ENCODE assay signal across 19 cellular contexts in the genomic region with DNA sequence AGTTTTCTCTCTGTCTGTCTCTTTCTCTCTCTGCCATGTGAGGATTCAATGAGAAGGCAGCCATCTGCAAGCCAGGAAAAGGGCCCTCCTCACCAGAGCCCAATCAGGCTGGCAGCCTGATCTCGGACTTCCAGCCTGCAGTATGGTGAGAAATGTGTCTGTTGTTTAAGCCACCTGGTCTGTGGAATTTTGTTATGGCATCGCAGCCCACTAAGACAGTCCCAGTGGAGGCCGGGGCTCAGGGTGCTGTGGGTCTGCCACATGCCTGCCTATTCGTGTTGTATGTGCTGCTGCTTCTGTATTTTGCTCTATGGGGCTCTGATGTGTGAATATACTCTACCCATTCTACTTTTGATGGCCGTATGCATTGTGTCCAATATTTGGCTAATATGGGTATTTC.
"Had no signal": no experiment of that assay in that cellular context is flagged by ENCODE, and none has a peak within 500 bp of the region (broad histone marks: within the 10 kb centered on the region; RNA-seq: fewer than 3 reads in every experiment).

No MANE protein-coding gene starts in this region.

- H3K4me1 ChIP-seq: foreskin keratinocyte, tibial nerve had no signal

- ATAC-seq: foreskin keratinocyte, T-cell had no signal

- H3K4me1 Mint-ChIP-seq: activated CD4-positive, alpha-beta T cell treated with anti-CD3 and anti-CD28 coated beads, Interleukin-2, amount 10 ng/mL, durations not matched to agents 7 days and 5 days; neural crest cell; stimulated activated naive B cell treated with anti-CD40 and anti-IgM and Interleukin-4, amounts not matched to agents 10 μg/mL and 1 μg/mL and 100 μg/mL, for 72 hours; T-cell had no signal

- H3K9me2 ChIP-seq: SK-N-SH had no signal

- H3K9me3 Mint-ChIP-seq: activated T-cell treated with anti-CD3 and anti-CD28 coated beads, Interleukin-2, amount 50 U/mL, for 24 hours had no signal

- H3K27me3 ChIP-seq: foreskin keratinocyte, tibial nerve had no signal

- H3K36me3 ChIP-seq: tibial nerve had no signal

- H3K4me3 ChIP-seq: skin epidermis, tibial nerve had no signal

- H3K27ac Mint-ChIP-seq: activated CD4-positive, alpha-beta T cell treated with anti-CD3 and anti-CD28 coated beads, Interleukin-2, amount 10 ng/mL, durations not matched to agents 7 days and 5 days; activated naive CD8-positive, alpha-beta T cell; activated T-cell treated with anti-CD3 and anti-CD28 coated beads, Interleukin-2, amount 50 U/mL, for 24 hours; stimulated activated naive B cell treated with anti-CD40 and anti-IgM and Interleukin-4, amounts not matched to agents 10 μg/mL and 1 μg/mL and 100 μg/mL, for 72 hours; T-cell had no signal

- H3K36me3 Mint-ChIP-seq: activated naive CD8-positive, alpha-beta T cell; T-cell had no signal

- DNase-seq: activated CD4-positive, alpha-beta T cell treated with anti-CD3 and anti-CD28 coated beads, Interleukin-2, amount 10 ng/mL, durations not matched to agents 7 days and 5 days; activated gamma-delta T cell; activated T-cell treated with anti-CD3 and anti-CD28 coated beads, Interleukin-2, amount 50 U/mL, for 24 hours; amygdala; effector memory CD4-positive, alpha-beta T cell; foreskin keratinocyte; glutamatergic neuron; hypothalamus; SK-N-SH; stimulated activated CD4-positive, alpha-beta T cell treated with anti-CD3 and anti-CD28 coated beads, Interleukin-15, amount 100 ng/mL, for 24 hours; stimulated activated CD4-positive, alpha-beta T cell treated with anti-CD3 and anti-CD28 coated beads, Interleukin-4, amount 100 ng/mL, for 1 hour; stimulated activated naive B cell treated with anti-CD40 and anti-IgM and Interleukin-4, amounts not matched to agents 10 μg/mL and 1 μg/mL and 100 μg/mL, for 72 hours; T-helper 9 cell had no signal

- H3K4me2 ChIP-seq: SK-N-SH had no signal

- H3K4me3 Mint-ChIP-seq: activated CD4-positive, alpha-beta T cell treated with anti-CD3 and anti-CD28 coated beads, Interleukin-2, amount 10 ng/mL, durations not matched to agents 7 days and 5 days; activated naive CD8-positive, alpha-beta T cell; activated T-cell treated with anti-CD3 and anti-CD28 coated beads, Interleukin-2, amount 50 U/mL, for 24 hours; brain; neural crest cell; stimulated activated naive B cell treated with anti-CD40 and anti-IgM and Interleukin-4, amounts not matched to agents 10 μg/mL and 1 μg/mL and 100 μg/mL, for 72 hours; T-cell had no signal

- H3K27ac ChIP-seq: foreskin keratinocyte, skin epidermis, tibial nerve had no signal
